ENCODE assay signal across 10 cellular contexts in the genomic region with DNA sequence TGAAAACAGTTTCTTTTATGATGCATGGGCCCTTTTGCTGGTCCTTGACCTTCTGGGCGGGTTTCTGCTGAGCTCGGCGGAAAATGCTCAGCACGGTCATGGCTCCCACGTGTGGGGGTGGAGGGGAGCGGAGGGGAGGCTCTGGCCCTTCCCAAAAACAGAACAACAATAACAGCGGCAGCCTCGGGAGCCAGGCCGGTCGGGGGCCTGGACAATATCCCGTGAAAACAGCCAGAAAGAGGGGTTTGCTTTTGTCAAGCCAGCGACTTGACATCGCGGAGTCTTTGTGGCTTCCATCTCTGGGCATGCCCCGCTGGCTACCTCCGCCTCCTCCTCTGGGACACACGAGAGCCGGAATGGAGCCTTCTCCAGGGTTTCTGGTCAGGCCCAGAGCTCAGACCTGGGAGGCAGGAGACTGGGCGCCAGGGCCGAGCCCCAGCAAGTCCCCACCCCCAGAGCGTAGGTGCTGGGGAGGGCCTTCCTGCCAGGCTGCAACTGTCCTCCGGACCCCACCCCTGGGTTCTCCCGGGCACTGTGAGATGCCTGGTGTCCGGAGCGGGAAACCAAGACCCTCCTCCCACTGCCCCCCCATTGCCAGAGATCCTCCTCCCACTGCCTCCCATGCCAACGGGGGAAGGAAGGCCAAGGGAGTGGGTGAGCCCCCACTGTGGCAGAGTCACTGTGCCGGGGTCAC. TPM values are rescaled to one million over a fixed set of nuclear protein-coding genes. Genes with fewer than 3 reads are reported as not detected.
DNase-seq lines count a peak whose midpoint lies in the region; ATAC-seq and TF ChIP-seq lines count a peak whose summit lies in the region.
"Had no signal": no experiment of that assay in that cellular context is flagged by ENCODE, and none has a peak within 500 bp of the region (broad histone marks: within the 10 kb centered on the region; RNA-seq: fewer than 3 reads in every experiment).

No MANE protein-coding gene starts in this region.

- TF ChIP-seq POLR2A in NB4 (IDR thresholded peaks at IDR 0.05; ENCODE audit: extremely low read depth, insufficient read length) (no peak), prostate gland (IDR thresholded peaks at IDR 0.05) (no peak)

- H3K4me1 ChIP-seq in prostate gland (replicated peaks) = peaks cover 3% of the 10 kb centered on the region

- no peaks in the 10 kb centered on the region for H3K36me3 ChIP-seq in prostate gland

- ATAC-seq in left lobe of liver (peak; percentile 62), HG03378 (IDR thresholded peaks at IDR 0.05; ENCODE audit: unreplicated experiment) (no peak)
- ATAC-seq: stimulated activated naive B cell treated with anti-CD40 and anti-IgM and Interleukin-4, amounts not matched to agents 10 μg/mL and 1 μg/mL and 100 μg/mL, for 72 hours had no signal

- H3K9me3 ChIP-seq in prostate gland = no peaks in the 10 kb centered on the region

- DNase-seq in NB4 (ENCODE audit: low read depth) (peak; percentile 38), cardiac fibroblast (ENCODE audit: low read depth in 2 of 2) (peak; percentile 34 to 70), left lobe of liver (ENCODE audit: low spot score) (peak; percentile 78), stromal cell of bone marrow (ENCODE audit: low read depth) (peak; percentile 86), GOT3 (lab: John Stamatoyannopoulos, UW) (no peak), NCI-H2196 (lab: John Stamatoyannopoulos, UW; ENCODE audit: unreplicated experiment) (no peak), prostate gland (ENCODE audit: low spot score) (no peak)
- DNase-seq: stimulated activated naive B cell treated with anti-CD40 and anti-IgM and Interleukin-4, amounts not matched to agents 10 μg/mL and 1 μg/mL and 100 μg/mL, for 72 hours had no signal

- WGBS in prostate gland = 58% methylated on average over 26 of the region's 27 CpGs

- no peak for TF ChIP-seq CTCF in NB4 (IDR thresholded peaks at IDR 0.05; ENCODE audit: low read depth, low read length)
- no peak for TF ChIP-seq CTCF in cardiac fibroblast (IDR thresholded peaks at IDR 0.05; ENCODE audit: low read depth, low read length)
- no peak for TF ChIP-seq CTCF in prostate gland (IDR thresholded peaks at IDR 0.05)

- H3K27me3 ChIP-seq in prostate gland (replicated peaks; ENCODE audit: insufficient read depth) = no peaks in the 10 kb centered on the region

- no peak overlapping the region for H3K27ac ChIP-seq in prostate gland

- H3K4me3 ChIP-seq in NB4 (ENCODE audit: low read depth, low read length) (no peak overlapping the region), cardiac fibroblast (replicated peaks in 1 of 2; ENCODE audit: low read depth in 2 of 2, low read length in 2 of 2) (no peak overlapping the region), prostate gland (no peak overlapping the region)

- intact Hi-C loops in prostate gland (cut with DNase I) = no loop called here

RNA-seq across cellular contexts. Expression of a gene that starts 35.9 kb away (rescaled TPM):
- total RNA-seq in left lobe of liver (34.9 TPM), prostate gland (100 to 1,000 TPM in 1 of 2 donors, 10 to 100 TPM in 1; 32.0 to 115 TPM)

RNA-seq across cellular contexts. Expression of a gene that starts 56.4 kb away (rescaled TPM):
- total RNA-seq in left lobe of liver = 0.05 TPM
- total RNA-seq in prostate gland = under 1 TPM in 1 of 2 donors, not detected in 1; 0.23 TPM
- total RNA-seq: HT1080 had no signal

Comparison
In these comparisons a context has a peak if more than half of its experiments do, and no peak if none do; other contexts are left out.
1. DNase-seq: peak in NB4 (single experiment), cardiac fibroblast (2 of 2), left lobe of liver (single experiment) and stromal cell of bone marrow (single experiment); none in GOT3 (single experiment), NCI-H2196 (single experiment) and prostate gland (single experiment).